Comparison of ENCODE assay signal across 18 cellular contexts in genomic region chr9:134571326-134571871, GRCh38.
DNase-seq lines count a peak whose midpoint lies in the region; ATAC-seq and TF ChIP-seq lines count a peak whose summit lies in the region.
"Had no signal": no experiment of that assay in that cellular context is flagged by ENCODE, and none has a peak within 500 bp of the region (broad histone marks: within the 10 kb centered on the region; RNA-seq: fewer than 3 reads in every experiment).

No MANE protein-coding gene starts in this region.

- no peak for TF ChIP-seq RAD21 in IMR-90 (IDR thresholded peaks at IDR 0.05; ENCODE audit: low read length)

- H4K5ac ChIP-seq in IMR-90 (ENCODE audit: low read depth, low read length), result no peak overlapping the region

- CTCF ChIA-PET in IMR-90 (lab: Yijun Ruan, JAX), result no interaction called here

- H4K20me1 ChIP-seq in IMR-90 (ENCODE audit: insufficient read depth, low read length), result no peaks in the 10 kb centered on the region; the same call in 1 of the 2 replicates

- POLR2A ChIA-PET in IMR-90 (lab: Charles Lee; ENCODE audit: unreplicated experiment), result no interaction called here

- H2BK5ac ChIP-seq in IMR-90 (ENCODE audit: low read depth, low read length, poor library complexity, severe bottlenecking) (no peak overlapping the region), trophoblast cell (ENCODE audit: low read depth, low read length, poor library complexity) (no peak overlapping the region)

- H3K79me2 ChIP-seq in trophoblast cell (ENCODE audit: control insufficient read depth, insufficient read depth, low read length, poor library complexity), result peaks cover 7% of the 10 kb centered on the region

- DNase-seq in DMS 273 (lab: John Stamatoyannopoulos, UW; ENCODE audit: unreplicated experiment) (peak; percentile 19), DMS 273 treated with DMSO at 0.1 percent for 48 hours (lab: John Stamatoyannopoulos, UW) (no peak), IMR-90 (no peak), glutamatergic neuron (no peak), trophoblast cell (no peak), dermis blood vessel endothelial cell (no peak), inferior parietal cortex (ENCODE audit: extremely low spot score) (no peak)
- DNase-seq: activated CD8-positive, alpha-beta T cell treated with anti-CD3 and anti-CD28 coated beads, Interleukin-2, amount 10 ng/mL, durations not matched to agents 7 days and 5 days; C1 segment of cervical spinal cord; NCI-H2081 treated with DMSO at 0.1 percent for 48 hours; NCI-H69; PC-3; transverse colon had no signal

- H3K27me3 ChIP-seq in IMR-90 (ENCODE audit: control insufficient read depth, insufficient read depth, low read length) (no peaks in the 10 kb centered on the region), trophoblast cell (ENCODE audit: insufficient read depth, low read length) (no peaks in the 10 kb centered on the region)
- H3K27me3 ChIP-seq: pancreas, transverse colon had no signal

- 100% methylated on average over 3 of the region's 11 CpGs; no CpG with 5 or more reads in 1 of the 2 experiments for WGBS in IMR-90 (ENCODE audit: extremely low coverage in 2 of 2, insufficient read length in 1 of 2), 2 experiments
- WGBS in trophoblast cell (ENCODE audit: extremely low coverage, insufficient coverage, insufficient read length), result no CpG with 5 or more reads among the region's 11 CpGs

- TF ChIP-seq CTCF in IMR-90 (conservative IDR thresholded peaks at IDR 0.05; ENCODE audit: low read depth, low read length) (no peak), glutamatergic neuron (IDR thresholded peaks at IDR 0.05; ENCODE audit: partially characterized antibody, unreplicated experiment) (no peak)

- H3K14ac ChIP-seq in IMR-90 (replicated peaks; ENCODE audit: low read depth, low read length) (no peak overlapping the region), trophoblast cell (ENCODE audit: low read length) (no peak overlapping the region)

- H4K8ac ChIP-seq in IMR-90 (ENCODE audit: low read depth in 2 of 2, low read length in 2 of 2) (no peak overlapping the region), trophoblast cell (ENCODE audit: low read depth, low read length) (no peak overlapping the region)

- H3K36me3 Mint-ChIP-seq in glutamatergic neuron (ENCODE audit: unreplicated experiment), result no peaks in the 10 kb centered on the region

- ATAC-seq in IMR-90 (ENCODE audit: low read depth), result no peak
- no peak for ATAC-seq in GM21447 (IDR thresholded peaks at IDR 0.05; ENCODE audit: unreplicated experiment)
- ATAC-seq: pancreas, PC-3 had no signal

- H2AFZ ChIP-seq in IMR-90 (replicated peaks; ENCODE audit: low read length, poor library complexity) (peak overlapping the region; percentile 18), trophoblast cell (ENCODE audit: insufficient read depth, low read length, poor library complexity) (no peak overlapping the region)

- H3K9me1 ChIP-seq in IMR-90 (ENCODE audit: insufficient read depth, low read length), result peaks cover 9% of the 10 kb centered on the region

- no peaks in the 10 kb centered on the region for H3K36me3 ChIP-seq in IMR-90 (ENCODE audit: control insufficient read depth, insufficient read depth, low read length)
- no peaks in the 10 kb centered on the region for H3K36me3 ChIP-seq in trophoblast cell (ENCODE audit: control insufficient read depth in 1 of 2, insufficient read depth in 2 of 2, low read length in 2 of 2)
- H3K36me3 ChIP-seq: heart right ventricle, pancreas, transverse colon had no signal

- peaks cover 5% of the 10 kb centered on the region for H3K9me3 Mint-ChIP-seq in glutamatergic neuron (ENCODE audit: unreplicated experiment)

- no TSS peak for BruUV-seq in IMR-90 (replicated peaks; lab: Mats Ljungman, UMichigan)

- H3K4ac ChIP-seq in IMR-90 (ENCODE audit: low read depth, low read length) (no peak overlapping the region), trophoblast cell (ENCODE audit: low read depth, low read length) (no peak overlapping the region)

- no peak overlapping the region for H2BK15ac ChIP-seq in IMR-90 (ENCODE audit: low read depth, low read length)

- no peak overlapping the region for H3K4me2 ChIP-seq in IMR-90 (ENCODE audit: low read depth, low read length)
- H3K4me2 ChIP-seq in trophoblast cell (ENCODE audit: low read length), result no peak overlapping the region
- H3K4me2 ChIP-seq: smooth muscle cell had no signal

- H2BK120ac ChIP-seq in IMR-90 (ENCODE audit: low read depth, low read length) (no peak overlapping the region), trophoblast cell (ENCODE audit: insufficient read depth, low read length, poor library complexity) (no peak overlapping the region)

- dilution Hi-C loops in IMR-90 (cut with HindIII; ENCODE audit: low sequenced_read_pairs, unreplicated experiment), result no loop called here

- in situ Hi-C loops in IMR-90 (cut with MboI; ENCODE audit: low sequenced_read_pairs), result no loop called here

- H3K4me1 Mint-ChIP-seq in glutamatergic neuron (ENCODE audit: low read depth, unreplicated experiment), result peaks cover 26% of the 10 kb centered on the region

- H3K79me1 ChIP-seq in IMR-90 (ENCODE audit: low read depth in 1 of 2, low read length in 2 of 2) (no peaks in the 10 kb centered on the region), trophoblast cell (ENCODE audit: low read length) (peaks cover 17% of the 10 kb centered on the region)

- no peak for TF ChIP-seq POLR2A in IMR-90 (IDR thresholded peaks at IDR 0.05; ENCODE audit: low read depth, low read length)

- H2AK5ac ChIP-seq in IMR-90 (ENCODE audit: low read depth, low read length) (0 out of 2 replicates have a peak overlapping the region, but pooled peaks have one; percentile 9), trophoblast cell (ENCODE audit: low read length) (peak overlapping the region; percentile 30)

- H4K91ac ChIP-seq in IMR-90 (ENCODE audit: insufficient read depth, low read depth, low read length) (no peak overlapping the region), trophoblast cell (ENCODE audit: low read depth, low read length) (no peak overlapping the region)

- H3K4me1 ChIP-seq in IMR-90 (ENCODE audit: control insufficient read depth, insufficient read depth, low read length) (peaks cover 25% of the 10 kb centered on the region), trophoblast cell (ENCODE audit: control insufficient read depth in 1 of 2, insufficient read depth in 2 of 2, low read length in 2 of 2) (peaks cover 17 to 18% of the 10 kb centered on the region in 2 experiments)
- H3K4me1 ChIP-seq: heart right ventricle, pancreas, transverse colon had no signal

- H2BK20ac ChIP-seq in IMR-90 (ENCODE audit: low read depth, low read length), result 0 out of 2 replicates have a peak overlapping the region, but pooled peaks have one; percentile 5

- H3K4me3 ChIP-seq in IMR-90 (ENCODE audit: insufficient read depth, low read depth, low read length), result no peak overlapping the region
- no peak overlapping the region for H3K4me3 ChIP-seq in trophoblast cell (ENCODE audit: low read depth, low read length)
- H3K4me3 ChIP-seq: heart right ventricle, pancreas, smooth muscle cell, transverse colon had no signal

- no peak overlapping the region for H3K27ac Mint-ChIP-seq in glutamatergic neuron (ENCODE audit: unreplicated experiment)
- H3K27ac Mint-ChIP-seq: activated CD8-positive, alpha-beta T cell treated with anti-CD3 and anti-CD28 coated beads, Interleukin-2, amount 10 ng/mL, durations not matched to agents 7 days and 5 days had no signal

- H3K18ac ChIP-seq in IMR-90 (ENCODE audit: low read depth, low read length), result no peak overlapping the region
- no peak overlapping the region for H3K18ac ChIP-seq in trophoblast cell (ENCODE audit: low read length)

- H2BK12ac ChIP-seq in trophoblast cell (ENCODE audit: low read length), result peak overlapping the region; percentile 13

- no peak overlapping the region for H3K56ac ChIP-seq in IMR-90 (ENCODE audit: extremely low read depth, insufficient read depth, low read length)

- H4K12ac ChIP-seq in trophoblast cell (ENCODE audit: low read depth, low read length), result no peak overlapping the region

- H3K9ac ChIP-seq in IMR-90 (ENCODE audit: low read depth, low read length) (no peak overlapping the region), trophoblast cell (ENCODE audit: low read length) (no peak overlapping the region)

- peaks cover 9% of the 10 kb centered on the region for H3K27me3 Mint-ChIP-seq in glutamatergic neuron (ENCODE audit: unreplicated experiment)

- no peak overlapping the region for H2AK9ac ChIP-seq in IMR-90 (replicated peaks; ENCODE audit: low read depth, low read length, poor library complexity)

- no peak overlapping the region for H3K23ac ChIP-seq in IMR-90 (ENCODE audit: low read depth, low read length)
- H3K23ac ChIP-seq in trophoblast cell (ENCODE audit: low read length), result no peak overlapping the region

- intact Hi-C loops in IMR-90 (cut with micrococcal nuclease), result no loop called here

- H3K4me3 Mint-ChIP-seq in glutamatergic neuron (ENCODE audit: unreplicated experiment), result peak overlapping the region; percentile 19
- H3K4me3 Mint-ChIP-seq: activated CD8-positive, alpha-beta T cell treated with anti-CD3 and anti-CD28 coated beads, Interleukin-2, amount 10 ng/mL, durations not matched to agents 7 days and 5 days had no signal

- H3K9me3 ChIP-seq in IMR-90 (ENCODE audit: control insufficient read depth, insufficient read depth, low read length) (peaks cover 5% of the 10 kb centered on the region), trophoblast cell (ENCODE audit: insufficient read depth, low read depth, low read length) (peaks cover 8% of the 10 kb centered on the region)
- H3K9me3 ChIP-seq: pancreas, transverse colon had no signal

- H3K27ac ChIP-seq in IMR-90 (ENCODE audit: insufficient read depth, low read length) (no peak overlapping the region), trophoblast cell (ENCODE audit: low read depth, low read length) (no peak overlapping the region)
- H3K27ac ChIP-seq: 22Rv1, heart right ventricle, pancreas, transverse colon had no signal

TF ChIP-seq in IMR-90, 13 proteins besides CTCF, POLR2A, EP300 and RAD21 (continues in another document):
- TF ChIP-seq SMC3 (IDR thresholded peaks at IDR 0.05; ENCODE audit: low read depth, low read length), result no peak
- TF ChIP-seq CHD1 (IDR thresholded peaks at IDR 0.05; ENCODE audit: low read depth, low read length), result no peak
- TF ChIP-seq BHLHE40 (IDR thresholded peaks at IDR 0.05; ENCODE audit: low read depth, low read length), result no peak
- TF ChIP-seq ELK1 (IDR thresholded peaks at IDR 0.05; ENCODE audit: borderline replicate concordance, low read depth, low read length), result no peak
- TF ChIP-seq NFE2L2 (IDR thresholded peaks at IDR 0.05; ENCODE audit: low read depth, low read length), result no peak
- no peak for TF ChIP-seq FOS (IDR thresholded peaks at IDR 0.05; ENCODE audit: low read depth, low read length)
- TF ChIP-seq MAZ (IDR thresholded peaks at IDR 0.05; ENCODE audit: borderline replicate concordance, low read depth, low read length), result no peak
